8 cellular contexts compared by ENCODE assay signal in genomic region chr19:52637718-52638585, GRCh38. TPM values are rescaled to one million over a fixed set of nuclear protein-coding genes. Genes with fewer than 3 reads are reported as not detected.
DNase-seq lines count a peak whose midpoint lies in the region; ATAC-seq and TF ChIP-seq lines count a peak whose summit lies in the region.

TSS of gene ZNF83 (minus strand) at chr19:52638355.

- peaks cover 24% of the 10 kb centered on the region for H3K4me1 Mint-ChIP-seq in chondrocyte (ENCODE audit: low read depth)

- H3K36me3 Mint-ChIP-seq in chondrocyte (ENCODE audit: low read depth), result peaks cover 9% of the 10 kb centered on the region

- H3K4me3 Mint-ChIP-seq in chondrocyte (ENCODE audit: unreplicated experiment), result peak within 1 kb of the TSS; percentile 97

- DNase-seq in 8988T (peak; percentile 51), NCI-H345 treated with DMSO at 0.1 percent for 48 hours (lab: John Stamatoyannopoulos, UW; ENCODE audit: unreplicated experiment) (peak; percentile 53), chondrocyte (ENCODE audit: low spot score) (peak; percentile 97), kidney glomerular epithelial cell (lab: John Stamatoyannopoulos, UW) (peak; percentile 86)
- peak; percentile 79 to 88 for DNase-seq in activated CD4-positive, alpha-beta T cell treated with anti-CD3 and anti-CD28 coated beads for 24 hours (ENCODE audit: low read depth in 2 of 2)
- DNase-seq in stimulated activated CD4-positive, alpha-beta T cell treated with anti-CD3 and anti-CD28 coated beads, Interleukin-15, amount 100 ng/mL, for 48 hours (ENCODE audit: low read depth in 2 of 2), result peak; percentile 79 to 85

- H3K9me3 Mint-ChIP-seq in chondrocyte (ENCODE audit: low read depth), result no peaks in the 10 kb centered on the region

- no peak for TF ChIP-seq CTCF in chondrocyte (IDR thresholded peaks at IDR 0.05)

- peak within 1 kb of the TSS; percentile 99 for H3K27ac Mint-ChIP-seq in chondrocyte (ENCODE audit: unreplicated experiment)

- no peaks in the 10 kb centered on the region for H3K27me3 Mint-ChIP-seq in chondrocyte (ENCODE audit: low read depth)

- ATAC-seq in GM18867 (IDR thresholded peaks at IDR 0.05; ENCODE audit: unreplicated experiment), result peak; percentile 91
- ATAC-seq in HG03135 (IDR thresholded peaks at IDR 0.05; ENCODE audit: unreplicated experiment), result peak; percentile 84

RNA-seq across cellular contexts. Expression of gene ZNF83, which starts in this region (rescaled TPM):
- 37.8 to 56.5 TPM (median 38.6 TPM) in 3 replicates for total RNA-seq in chondrocyte

Comparison
In these comparisons a context has a peak if more than half of its experiments do, and no peak if none do; other contexts are left out.
1. Peak in every context shown above with its lines: DNase-seq and ATAC-seq.